23 cellular contexts compared by ENCODE assay signal in genomic region chr18:45841060-45841764, GRCh38. TPM values are rescaled to one million over a fixed set of nuclear protein-coding genes. Genes with fewer than 3 reads are reported as not detected.
"Had no signal": no experiment of that assay in that cellular context is flagged by ENCODE, and none has a peak within 500 bp of the region (broad histone marks: within the 10 kb centered on the region; RNA-seq: fewer than 3 reads in every experiment).

No MANE protein-coding gene starts in this region.

- H3K4me3 Mint-ChIP-seq: activated CD4-positive, alpha-beta memory T cell treated with anti-CD3 and anti-CD28 coated beads, Interleukin-2, amount 10 ng/mL, durations not matched to agents 7 days and 5 days; activated CD8-positive, alpha-beta memory T cell treated with anti-CD3 and anti-CD28 coated beads, Interleukin-2, amount 10 ng/mL, durations not matched to agents 7 days and 5 days; activated naive CD4-positive, alpha-beta T cell treated with anti-CD3 and anti-CD28 coated beads, Interleukin-2, amount 50 U/mL, for 24 hours; activated T-helper 17 cell treated with anti-CD3 and anti-CD28 coated beads, Interleukin-2, amount 50 U/mL, for 72 hours; T-cell had no signal

- H3K4me3 ChIP-seq: breast epithelium, SK-N-MC had no signal

- H3K36me3 ChIP-seq: breast epithelium had no signal

- H3K9me3 ChIP-seq: breast epithelium had no signal

- H3K9me3 Mint-ChIP-seq: activated CD4-positive, alpha-beta memory T cell treated with anti-CD3 and anti-CD28 coated beads, Interleukin-2, amount 10 ng/mL, durations not matched to agents 7 days and 5 days; activated naive CD4-positive, alpha-beta T cell treated with anti-CD3 and anti-CD28 coated beads, Interleukin-2, amount 50 U/mL, for 24 hours; activated T-helper 17 cell treated with anti-CD3 and anti-CD28 coated beads, Interleukin-2, amount 50 U/mL, for 72 hours; T-cell had no signal

- H3K27ac ChIP-seq: breast epithelium, SK-N-MC had no signal

- DNase-seq: activated CD4-positive, alpha-beta memory T cell treated with anti-CD3 and anti-CD28 coated beads, Interleukin-2, amount 10 ng/mL, durations not matched to agents 7 days and 5 days; activated CD4-positive, alpha-beta T cell treated with anti-CD3 and anti-CD28 coated beads, Interleukin-2, amount 50 U/mL, for 1 hour; activated CD4-positive, CD25-positive, alpha-beta regulatory T cell; activated CD8-positive, alpha-beta memory T cell treated with anti-CD3 and anti-CD28 coated beads, Interleukin-2, amount 10 ng/mL, durations not matched to agents 7 days and 5 days; activated gamma-delta T cell treated with Interleukin-2 at 50 U/mL for 16 hours; activated T-cell treated with anti-CD3 and anti-CD28 coated beads, Interleukin-2, amount 50 U/mL, for 48 hours; aorta; caudate nucleus; Kasumi-1; KBM-7; NCI-H1930; NCI-H2171; NCI-H226; NCI-H82; T-cell had no signal

- H3K36me3 Mint-ChIP-seq: activated CD8-positive, alpha-beta memory T cell treated with anti-CD3 and anti-CD28 coated beads, Interleukin-2, amount 10 ng/mL, durations not matched to agents 7 days and 5 days; activated naive CD4-positive, alpha-beta T cell treated with anti-CD3 and anti-CD28 coated beads, Interleukin-2, amount 50 U/mL, for 24 hours; T-cell had no signal

- H3K27ac Mint-ChIP-seq: activated CD4-positive, alpha-beta memory T cell treated with anti-CD3 and anti-CD28 coated beads, Interleukin-2, amount 10 ng/mL, durations not matched to agents 7 days and 5 days; activated CD8-positive, alpha-beta memory T cell treated with anti-CD3 and anti-CD28 coated beads, Interleukin-2, amount 10 ng/mL, durations not matched to agents 7 days and 5 days; activated naive CD4-positive, alpha-beta T cell treated with anti-CD3 and anti-CD28 coated beads, Interleukin-2, amount 50 U/mL, for 24 hours; activated T-helper 17 cell treated with anti-CD3 and anti-CD28 coated beads, Interleukin-2, amount 50 U/mL, for 72 hours; T-cell had no signal

- ATAC-seq: activated CD8-positive, alpha-beta memory T cell treated with anti-CD3 and anti-CD28 coated beads, Interleukin-2, amount 10 ng/mL, durations not matched to agents 7 days and 5 days; activated T-helper 17 cell treated with anti-CD3 and anti-CD28 coated beads, Interleukin-2, amount 50 U/mL, for 72 hours; Right ventricle myocardium inferior; T-cell had no signal

RNA-seq across cellular contexts. Expression of gene SIGLEC15, which starts 15.7 kb away (rescaled TPM):
- total RNA-seq: activated CD4-positive, alpha-beta memory T cell treated with anti-CD3 and anti-CD28 coated beads, Interleukin-2, amount 10 ng/mL, durations not matched to agents 7 days and 5 days; activated CD8-positive, alpha-beta memory T cell treated with anti-CD3 and anti-CD28 coated beads, Interleukin-2, amount 10 ng/mL, durations not matched to agents 7 days and 5 days; activated T-helper 17 cell treated with anti-CD3 and anti-CD28 coated beads, Interleukin-2, amount 50 U/mL, for 72 hours; NCI-H460; OCI-LY7; Right ventricle myocardium inferior; T-helper 2 cell treated with Interferon-gamma antibody and Interleukin-4, amounts not matched to agents 100 ng/mL and 5 ng/mL, for 36 hours had no signal
